Comparison of ENCODE assay signal across 8 cellular contexts in the genomic region with DNA sequence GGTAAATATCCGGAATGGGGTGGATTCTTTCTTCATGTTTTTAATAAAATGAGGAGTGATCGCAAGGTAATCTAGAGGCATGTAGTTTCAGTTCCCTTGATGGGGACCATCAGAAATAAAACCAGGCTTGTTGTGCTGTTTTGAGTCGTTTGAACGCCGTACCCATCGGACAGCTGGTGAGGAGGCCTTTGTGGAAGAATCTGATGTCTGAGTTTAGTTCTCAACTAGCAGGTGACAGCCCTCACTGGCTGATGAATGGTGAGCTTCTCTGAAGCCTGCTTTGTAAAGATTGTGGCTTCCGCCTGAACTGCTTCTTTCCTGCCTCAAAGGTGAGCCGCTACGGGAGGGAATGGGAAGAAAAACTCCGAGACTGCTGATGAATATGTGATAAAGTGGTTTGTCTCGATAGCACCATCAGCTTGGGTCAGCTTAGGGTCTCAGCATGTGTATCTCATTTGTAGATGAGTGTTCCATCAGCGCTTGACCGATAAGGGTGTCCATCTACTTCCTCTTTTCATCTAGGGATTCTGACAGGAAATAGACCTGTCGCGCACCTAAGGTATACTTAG. TPM values are rescaled to one million over a fixed set of nuclear protein-coding genes. Genes with fewer than 3 reads are reported as not detected.
DNase-seq lines count a peak whose midpoint lies in the region; ATAC-seq lines count a peak whose summit lies in the region.

No MANE protein-coding gene starts in this region.

- H3K36me3 Mint-ChIP-seq in activated T-helper 1 cell treated with anti-CD3 and anti-CD28 coated beads, Interleukin-12 subunit alpha, Interleukin-12 subunit beta, Interleukin-2, Interleukin-4 antibody, amounts not matched to agents 30 ng/mL and 10 ng/mL and 1 ng/mL, durations not matched to agents 14 hours and 24 hours and 36 hours (ENCODE audit: low read depth): peaks cover 15% of the 10 kb centered on the region

- peaks cover 21% of the 10 kb centered on the region for H3K4me1 Mint-ChIP-seq in activated T-helper 1 cell treated with anti-CD3 and anti-CD28 coated beads, Interleukin-12 subunit alpha, Interleukin-12 subunit beta, Interleukin-2, Interleukin-4 antibody, amounts not matched to agents 30 ng/mL and 10 ng/mL and 1 ng/mL, durations not matched to agents 14 hours and 24 hours and 36 hours (ENCODE audit: low read depth)

- no peaks in the 10 kb centered on the region for H3K27me3 Mint-ChIP-seq in activated T-helper 1 cell treated with anti-CD3 and anti-CD28 coated beads, Interleukin-12 subunit alpha, Interleukin-12 subunit beta, Interleukin-2, Interleukin-4 antibody, amounts not matched to agents 30 ng/mL and 10 ng/mL and 1 ng/mL, durations not matched to agents 14 hours and 24 hours and 36 hours (ENCODE audit: insufficient read depth)

- DNase-seq in COLO668 (lab: John Stamatoyannopoulos, UW; ENCODE audit: unreplicated experiment): peak; percentile 24
- peak; percentile 91 for DNase-seq in NAMALWA (ENCODE audit: low spot score)
- DNase-seq in activated T-helper 1 cell treated with anti-CD3 and anti-CD28 coated beads, Interleukin-12 subunit alpha, Interleukin-12 subunit beta, Interleukin-2, Interleukin-4 antibody, amounts not matched to agents 30 ng/mL and 10 ng/mL and 1 ng/mL, durations not matched to agents 14 hours and 24 hours and 36 hours (ENCODE audit: low spot score): peak; percentile 30
- peak; percentile 36 for DNase-seq in hepatic stellate cell (ENCODE audit: low spot score)
- no peak for DNase-seq in globus pallidus (ENCODE audit: low spot score)
- no peak for DNase-seq in NCI-H2196 (lab: John Stamatoyannopoulos, UW; ENCODE audit: unreplicated experiment)

- H3K9me3 Mint-ChIP-seq in activated T-helper 1 cell treated with anti-CD3 and anti-CD28 coated beads, Interleukin-12 subunit alpha, Interleukin-12 subunit beta, Interleukin-2, Interleukin-4 antibody, amounts not matched to agents 30 ng/mL and 10 ng/mL and 1 ng/mL, durations not matched to agents 14 hours and 24 hours and 36 hours: no peaks in the 10 kb centered on the region

- peak; percentile 25 for ATAC-seq in GM19463 (IDR thresholded peaks at IDR 0.05; ENCODE audit: unreplicated experiment)

- peak overlapping the region; percentile 98 for H3K4me3 Mint-ChIP-seq in activated T-helper 1 cell treated with anti-CD3 and anti-CD28 coated beads, Interleukin-12 subunit alpha, Interleukin-12 subunit beta, Interleukin-2, Interleukin-4 antibody, amounts not matched to agents 30 ng/mL and 10 ng/mL and 1 ng/mL, durations not matched to agents 14 hours and 24 hours and 36 hours

- H3K4me3 ChIP-seq in skin epidermis: peak overlapping the region; percentile 78 to 99 (median 91)

- intact Hi-C loops in activated T-helper 1 cell treated with anti-CD3 and anti-CD28 coated beads, Interleukin-12 subunit alpha, Interleukin-12 subunit beta, Interleukin-2, Interleukin-4 antibody, amounts not matched to agents 30 ng/mL and 10 ng/mL and 1 ng/mL, durations not matched to agents 14 hours and 24 hours and 36 hours (cut with micrococcal nuclease): loop anchor here (1.0 to 10.0 kb wide), 7 partner anchors 61 to 717 kb away; a partner anchor contains a TSS

- H3K27ac Mint-ChIP-seq in activated T-helper 1 cell treated with anti-CD3 and anti-CD28 coated beads, Interleukin-12 subunit alpha, Interleukin-12 subunit beta, Interleukin-2, Interleukin-4 antibody, amounts not matched to agents 30 ng/mL and 10 ng/mL and 1 ng/mL, durations not matched to agents 14 hours and 24 hours and 36 hours: peak overlapping the region; percentile 94

- H3K27ac ChIP-seq in skin epidermis: peak overlapping the region in 20 of 21 experiments; percentile 83 to 96 (median 92)

RNA-seq across cellular contexts. Expression of a gene that starts 1.0 kb away (rescaled TPM):
- total RNA-seq in activated T-helper 1 cell treated with anti-CD3 and anti-CD28 coated beads, Interleukin-12 subunit alpha, Interleukin-12 subunit beta, Interleukin-2, Interleukin-4 antibody, amounts not matched to agents 30 ng/mL and 10 ng/mL and 1 ng/mL, durations not matched to agents 14 hours and 24 hours and 36 hours: 83.6 and 95.6 TPM in 2 replicates

Comparison
In these comparisons a context has a peak if more than half of its experiments do, and no peak if none do; other contexts are left out.
1. DNase-seq: peak in COLO668 (single experiment), NAMALWA (single experiment), activated T-helper 1 cell treated with anti-CD3 and anti-CD28 coated beads, Interleukin-12 subunit alpha, Interleukin-12 subunit beta, Interleukin-2, Interleukin-4 antibody, amounts not matched to agents 30 ng/mL and 10 ng/mL and 1 ng/mL, durations not matched to agents 14 hours and 24 hours and 36 hours (single experiment) and hepatic stellate cell (single experiment); none in globus pallidus (single experiment) and NCI-H2196 (single experiment).